ENCODE assay signal across 18 cellular contexts in genomic region chrX:39112143-39112542, GRCh38.
"Had no signal": no experiment of that assay in that cellular context is flagged by ENCODE, and none has a peak within 500 bp of the region (broad histone marks: within the 10 kb centered on the region; RNA-seq: fewer than 3 reads in every experiment).

No MANE protein-coding gene starts in this region.

- ATAC-seq: activated T-helper 17 cell treated with anti-CD3 and anti-CD28 coated beads, Interleukin-2, amount 50 U/mL, for 72 hours; gastroesophageal sphincter; heart right ventricle; naive thymus-derived CD8-positive, alpha-beta T cell; stimulated activated memory B cell treated with anti-CD40 and anti-IgM and Interleukin-4, amounts not matched to agents 10 μg/mL and 1 μg/mL and 100 μg/mL, for 72 hours had no signal

- H3K27me3 ChIP-seq: esophagus squamous epithelium, gastroesophageal sphincter, thyroid gland, uterus had no signal

- H3K4me1 ChIP-seq: esophagus squamous epithelium, gastroesophageal sphincter, heart right ventricle, parathyroid adenoma, thyroid gland, uterus had no signal

- H3K4me3 ChIP-seq: dorsolateral prefrontal cortex, esophagus squamous epithelium, gastroesophageal sphincter, heart right ventricle, thyroid gland, uterus had no signal

- H3K9me3 ChIP-seq: thyroid gland had no signal

- H3K79me2 ChIP-seq: parathyroid adenoma had no signal

- H3K36me3 ChIP-seq: esophagus squamous epithelium, gastroesophageal sphincter, heart right ventricle, thyroid gland, uterus had no signal

- H3K9ac ChIP-seq: parathyroid adenoma had no signal

- H2AFZ ChIP-seq: parathyroid adenoma had no signal

- DNase-seq: activated CD4-positive, alpha-beta T cell treated with anti-CD3 and anti-CD28 coated beads for 1 hour; activated CD4-positive, alpha-beta T cell treated with anti-CD3 and anti-CD28 coated beads, Interleukin-2, amount 50 U/mL, for 4 hours; activated naive CD4-positive, alpha-beta T cell treated with Interleukin-2 at 50 U/mL for 16 hours; activated T-cell treated with anti-CD3 and anti-CD28 coated beads for 4 hours; anterior cingulate cortex; dorsolateral prefrontal cortex; esophagus squamous epithelium; heart right ventricle; naive thymus-derived CD8-positive, alpha-beta T cell; stimulated activated CD4-positive, alpha-beta T cell treated with anti-CD3 and anti-CD28 coated beads, Interleukin-2, amount 100 ng/mL, for 48 hours; T-helper 1 cell; thyroid gland; uterus had no signal

- H3K27ac ChIP-seq: dorsolateral prefrontal cortex, esophagus squamous epithelium, gastroesophageal sphincter, heart right ventricle, parathyroid adenoma, thyroid gland, uterus, VCaP had no signal
